ENCODE assay signal across 9 cellular contexts in genomic region chr4:6472387-6473263, GRCh38. TPM values are rescaled to one million over a fixed set of nuclear protein-coding genes. Genes with fewer than 3 reads are reported as not detected.
DNase-seq lines count a peak whose midpoint lies in the region; ATAC-seq and TF ChIP-seq lines count a peak whose summit lies in the region.
"Had no signal": no experiment of that assay in that cellular context is flagged by ENCODE, and none has a peak within 500 bp of the region (broad histone marks: within the 10 kb centered on the region; RNA-seq: fewer than 3 reads in every experiment).

Gene PPP2R2C, minus strand, starts transcription at chr4:6472614. Its CDS starts 385 bp downstream, at chr4:6472229.

- H3K27ac ChIP-seq in SK-N-SH (ENCODE audit: low read depth in 2 of 2, low read length in 1 of 2) = no peak within 1 kb of the TSS

- ATAC-seq in SK-N-SH treated with all-trans-retinoic acid at 6 μM for 48 hours = no peak
- no peak for ATAC-seq in activated B cell treated with CpG ODN at 0.5 μM for 24 hours (ENCODE audit: low read depth)
- peak; percentile 25 for ATAC-seq in stimulated activated naive CD8-positive, alpha-beta T cell treated with anti-CD3 and anti-CD28 coated beads, Interleukin-15, Interleukin-2, amounts not matched to agents 100 U/mL and 50 U/mL, for 24 hours
- no peak for ATAC-seq in HG03469 (IDR thresholded peaks at IDR 0.05; ENCODE audit: unreplicated experiment)

- TF ChIP-seq RAD21 in SK-N-SH (IDR thresholded peaks at IDR 0.05; ENCODE audit: low read length) = no peak

- H3K4me3 Mint-ChIP-seq in activated B cell treated with CpG ODN at 0.5 μM for 24 hours = no peak within 1 kb of the TSS

- no peaks in the 10 kb centered on the region for H3K36me3 Mint-ChIP-seq in activated B cell treated with CpG ODN at 0.5 μM for 24 hours (ENCODE audit: low read depth)

- CTCF ChIA-PET in SK-N-SH (lab: Yijun Ruan, JAX) = interaction anchor here (0.9 to 4.7 kb wide), 11 partner anchors 12 to 141 kb away, joined by 3 to 59 read pairs (median 4); no protein-coding TSS in a partner anchor
- CTCF ChIA-PET in activated B cell treated with CpG ODN at 0.5 μM for 24 hours (lab: Charles Lee) = no interaction called here

- H4K20me1 ChIP-seq in SK-N-SH (ENCODE audit: insufficient read depth) = no peaks in the 10 kb centered on the region

- intact Hi-C loops in activated B cell treated with CpG ODN at 0.5 μM for 24 hours (cut with micrococcal nuclease) = no loop called here

- H3K4me3 ChIP-seq in SK-N-SH (ENCODE audit: low read depth in 2 of 2, low read length in 1 of 2) = peak within 1 kb of the TSS in 1 of 2 experiments; percentile 49; a peak in 2 of 4 replicates
- peak within 1 kb of the TSS; percentile 45 for H3K4me3 ChIP-seq in iPS-11a (ENCODE audit: low read depth, low read length)

- H3K4me2 ChIP-seq in SK-N-SH = no peak within 1 kb of the TSS

- no peak within 1 kb of the TSS for H3K9ac ChIP-seq in SK-N-SH

- peaks cover 8% of the 10 kb centered on the region for H3K4me1 Mint-ChIP-seq in activated B cell treated with CpG ODN at 0.5 μM for 24 hours

- POLR2A ChIA-PET in SK-N-SH (lab: Yijun Ruan, JAX) (no interaction called here), activated B cell treated with CpG ODN at 0.5 μM for 24 hours (lab: Charles Lee) (no interaction called here)

- peaks cover 0 to 7% of the 10 kb centered on the region in 2 experiments; a peak in 1 of 4 replicates for H3K4me1 ChIP-seq in SK-N-SH (ENCODE audit: control insufficient read depth in 1 of 2, insufficient read depth in 2 of 2, low read depth in 1 of 2, low read length in 1 of 2)

- H3K27me3 ChIP-seq in SK-N-SH (ENCODE audit: insufficient read depth) = peaks cover 13% of the 10 kb centered on the region

- H3K9me3 ChIP-seq in SK-N-SH = no peaks in the 10 kb centered on the region

- H3F3A ChIP-seq in SK-N-SH (replicated peaks; ENCODE audit: insufficient read depth) = no peaks in the 10 kb centered on the region

- DNase-seq in SK-N-SH = peak; percentile 81
- peak; percentile 12 for DNase-seq in activated B cell treated with CpG ODN at 0.5 μM for 24 hours
- peak; percentile 7 for DNase-seq in stimulated activated naive CD8-positive, alpha-beta T cell treated with anti-CD3 and anti-CD28 coated beads, Interleukin-15, Interleukin-2, amounts not matched to agents 100 U/mL and 50 U/mL, for 24 hours
- no peak for DNase-seq in SHP77 treated with DMSO at 0.1 percent for 48 hours (lab: John Stamatoyannopoulos, UW)
- DNase-seq in AG20443 (ENCODE audit: low spot score) = no peak
- DNase-seq: stomach had no signal

- H2AFZ ChIP-seq in SK-N-SH (ENCODE audit: low read depth) = no peak within 1 kb of the TSS

- H3K9me3 Mint-ChIP-seq in activated B cell treated with CpG ODN at 0.5 μM for 24 hours = peaks cover 6% of the 10 kb centered on the region

- no peaks in the 10 kb centered on the region for H3K9me2 ChIP-seq in SK-N-SH

- no peaks in the 10 kb centered on the region for H3K79me2 ChIP-seq in SK-N-SH (ENCODE audit: insufficient read depth)

- TF ChIP-seq EP300 in SK-N-SH (IDR thresholded peaks at IDR 0.05; ENCODE audit: borderline replicate concordance in 1 of 2, low read depth in 1 of 2, low read length in 1 of 2) = no peak

- H3K36me3 ChIP-seq in SK-N-SH (replicated peaks in 1 of 2; ENCODE audit: control insufficient read depth in 1 of 2, insufficient read depth in 2 of 2, low read length in 1 of 2) = no peaks in the 10 kb centered on the region
- H3K36me3 ChIP-seq: stomach had no signal

- 49% methylated on average over 9 of the region's 86 CpGs for WGBS in SK-N-SH (ENCODE audit: low lambda C conversion rate)

- no peak within 1 kb of the TSS for H3K27ac Mint-ChIP-seq in activated B cell treated with CpG ODN at 0.5 μM for 24 hours

- TF ChIP-seq CTCF in SK-N-SH (IDR thresholded peaks at IDR 0.05) = no peak
- TF ChIP-seq CTCF in activated B cell treated with CpG ODN at 0.5 μM for 24 hours (IDR thresholded peaks at IDR 0.05) = no peak

- peaks cover 44% of the 10 kb centered on the region for H3K27me3 Mint-ChIP-seq in activated B cell treated with CpG ODN at 0.5 μM for 24 hours

TF ChIP-seq in SK-N-SH, 30 proteins besides CTCF, POLR2A, EP300 and RAD21:
- TF ChIP-seq TAF1 (IDR thresholded peaks at IDR 0.05; ENCODE audit: borderline replicate concordance, low read depth, low read length) = no peak
- TF ChIP-seq JUND (IDR thresholded peaks at IDR 0.05) = no peak
- no peak for TF ChIP-seq ZBTB33 (IDR thresholded peaks at IDR 0.05; ENCODE audit: borderline replicate concordance, low read depth)
- no peak for TF ChIP-seq GABPA (IDR thresholded peaks at IDR 0.05; ENCODE audit: low read depth)
- no peak for TF ChIP-seq TEAD4 (IDR thresholded peaks at IDR 0.05; ENCODE audit: borderline replicate concordance, insufficient read depth)
- no peak for TF ChIP-seq SMC3 (IDR thresholded peaks at IDR 0.05; ENCODE audit: low read depth, low read length)
- no peak for TF ChIP-seq MEF2A (IDR thresholded peaks at IDR 0.05; ENCODE audit: borderline replicate concordance, low read depth)
- no peak for TF ChIP-seq NFIC (IDR thresholded peaks at IDR 0.05; ENCODE audit: borderline replicate concordance)
- no peak for TF ChIP-seq ELF1 (IDR thresholded peaks at IDR 0.05)
- no peak for TF ChIP-seq YY1 (IDR thresholded peaks at IDR 0.05; ENCODE audit: low read depth)
- no peak for TF ChIP-seq NRF1 (IDR thresholded peaks at IDR 0.05; ENCODE audit: low read depth, low read length)
- TF ChIP-seq FOSL2 (IDR thresholded peaks at IDR 0.05; ENCODE audit: borderline replicate concordance, low read depth) = no peak

TF ChIP-seq in SK-N-SH treated with all-trans-retinoic acid at 6 μM for 48 hours, 23 proteins besides CTCF, POLR2A, EP300 and RAD21 (continues in another document):
- TF ChIP-seq CSRNP3 (CRISPR knock-in tag; IDR thresholded peaks at IDR 0.05) (no peak), GLIS3 (CRISPR knock-in tag; IDR thresholded peaks at IDR 0.05) (no peak), ZC3H10 (CRISPR knock-in tag; IDR thresholded peaks at IDR 0.05) (no peak), PATZ1 (CRISPR knock-in tag; IDR thresholded peaks at IDR 0.05; ENCODE audit: borderline replicate concordance) (no peak), ZNF8 (CRISPR knock-in tag; IDR thresholded peaks at IDR 0.05) (no peak), TOX (CRISPR knock-in tag; IDR thresholded peaks at IDR 0.05; ENCODE audit: borderline replicate concordance) (no peak), OSR1 (CRISPR knock-in tag; IDR thresholded peaks at IDR 0.05) (no peak), ZNF565 (CRISPR knock-in tag; conservative IDR thresholded peaks at IDR 0.05; ENCODE audit: low read depth) (no peak), POU6F1 (CRISPR knock-in tag; IDR thresholded peaks at IDR 0.05; ENCODE audit: borderline replicate concordance, low read depth) (no peak), ISL1 (CRISPR knock-in tag; IDR thresholded peaks at IDR 0.05) (no peak), SNAI2 (CRISPR knock-in tag; IDR thresholded peaks at IDR 0.05) (no peak)

RNA-seq across cellular contexts. Expression of gene PPP2R2C, which starts in this region (rescaled TPM):
- polyA plus RNA-seq in SK-N-SH (2012; rRNA removed) = 0.08 and 0.21 TPM in 2 replicates
- 0.08 and 0.22 TPM in 2 replicates for polyA plus RNA-seq in SK-N-SH (2012; cell fraction: cytosol; rRNA removed)
- polyA plus RNA-seq in SK-N-SH (2012; cell fraction: nucleus; rRNA removed) = 0.05 and 0.19 TPM in 2 replicates
- total RNA-seq in activated B cell treated with CpG ODN at 0.5 μM for 24 hours = not detected in 2 replicates

Comparison
In these comparisons a context has a peak if more than half of its experiments do, and no peak if none do; other contexts are left out.
1. Peak in DNase-seq in SK-N-SH; RNA of the gene not detected or under 1 TPM.
2. Peak in DNase-seq in activated B cell treated with CpG ODN at 0.5 μM for 24 hours; RNA of the gene not detected or under 1 TPM.